ENCODE assay signal across 8 cellular contexts in genomic region chr9:35923927-35924763, GRCh38. TPM values are rescaled to one million over a fixed set of nuclear protein-coding genes. Genes with fewer than 3 reads are reported as not detected.
DNase-seq lines count a peak whose midpoint lies in the region; ATAC-seq, FAIRE-seq and TF ChIP-seq lines count a peak whose summit lies in the region.

No MANE protein-coding gene starts in this region.

- no peak for TF ChIP-seq EP300 in HepG2 (IDR thresholded peaks at IDR 0.05; ENCODE audit: low read depth in 2 of 2, low read length in 2 of 2)
- no peak for TF ChIP-seq EP300 in HepG2 (CRISPR knock-in tag; IDR thresholded peaks at IDR 0.05; ENCODE audit: borderline replicate concordance)

- WGBS in HepG2 (ENCODE audit: low lambda C conversion rate), result 55% methylated on average over 9 of the region's 9 CpGs

- H3K4me1 Mint-ChIP-seq in brain, result peaks cover 14% of the 10 kb centered on the region

- DNase-seq in A172 (ENCODE audit: low spot score), result peak; percentile 91
- DNase-seq in HepG2 (ENCODE audit: low spot score), result no peak
- no peak for DNase-seq in GM19238 (ENCODE audit: insufficient read length, low spot score)
- no peak for DNase-seq in GM13976 (ENCODE audit: low spot score)

- no peaks in the 10 kb centered on the region for H3K79me2 ChIP-seq in HepG2 (ENCODE audit: insufficient read depth, low read length)

- intact Hi-C loops in HepG2 (cut with micrococcal nuclease; ENCODE audit: unreplicated experiment), result no loop called here

- H3K9ac ChIP-seq in HUES48 (ENCODE audit: low read depth, low read length) (no peak overlapping the region; the same call in 1 of the 2 replicates), HepG2 (ENCODE audit: insufficient read depth, low read depth, low read length) (no peak overlapping the region)

- H3K27me3 ChIP-seq in HUES48 (ENCODE audit: control insufficient read depth, insufficient read depth, low read length), result no peaks in the 10 kb centered on the region
- H3K27me3 ChIP-seq in HepG2 (ENCODE audit: control insufficient read depth in 1 of 2, insufficient read depth in 2 of 2, low read length in 2 of 2), result no peaks in the 10 kb centered on the region

- H4K20me1 ChIP-seq in HepG2 (ENCODE audit: insufficient read depth, low read length), result no peaks in the 10 kb centered on the region

- TF ChIP-seq POLR2A in HepG2 (IDR thresholded peaks at IDR 0.05; ENCODE audit: insufficient read depth in 1 of 2, low read depth in 2 of 2, low read length in 2 of 2), result no peak

- BruUV-seq in HepG2 (replicated peaks; lab: Mats Ljungman, UMichigan), result no TSS peak

- no peak for FAIRE-seq in HepG2 (lab: Jason Lieb, UNC)

- ATAC-seq in HepG2 (no peak), GM18517 (IDR thresholded peaks at IDR 0.05; ENCODE audit: unreplicated experiment) (no peak)

- H3K9me3 Mint-ChIP-seq in brain, result no peaks in the 10 kb centered on the region

- H3K4me3 ChIP-seq in HUES48 (ENCODE audit: low read depth, low read length) (no peak overlapping the region), HepG2 (replicated peaks in 1 of 3; ENCODE audit: insufficient read depth in 1 of 3, low read depth in 2 of 3, low read length in 3 of 3) (no peak overlapping the region)

- H3K4me1 ChIP-seq in HUES48 (ENCODE audit: control insufficient read depth, insufficient read depth, low read length) (peaks cover 7% of the 10 kb centered on the region; the same call in 1 of the 2 replicates), HepG2 (ENCODE audit: insufficient read depth, low read length) (peaks cover 32% of the 10 kb centered on the region)

- H3K27ac Mint-ChIP-seq in brain, result peak overlapping the region in 3 of 5 experiments; percentile 82 to 97 (median 83)

- H2AFZ ChIP-seq in HepG2 (ENCODE audit: low read length), result no peak overlapping the region

- no peak overlapping the region for H3K4me2 ChIP-seq in HepG2 (ENCODE audit: low read depth, low read length)

- in situ Hi-C loops in HepG2 (cut with HindIII; ENCODE audit: extremely low pct_ligation_motif_present, low pct_unique_long_range_greater_than_20kb), result no loop called here
- in situ Hi-C loops in GM13976 (cut with MboI; ENCODE audit: low sequenced_read_pairs, unreplicated experiment), result no loop called here

- POLR2A ChIA-PET in HepG2 (lab: Yijun Ruan, JAX), result no interaction called here

- no peak for TF ChIP-seq RAD21 in HepG2 (CRISPR knock-in tag; IDR thresholded peaks at IDR 0.05)

- H3K27me3 Mint-ChIP-seq in brain, result peaks cover 17% of the 10 kb centered on the region

- TF ChIP-seq CTCF in brain (conservative IDR thresholded peaks at IDR 0.05) (no peak), HepG2 (CRISPR knock-in tag; IDR thresholded peaks at IDR 0.05) (no peak), GM13976 (IDR thresholded peaks at IDR 0.05; ENCODE audit: borderline replicate concordance, control extremely low read depth, extremely low read depth, insufficient read depth, missing control alignments) (no peak)

- peak overlapping the region; percentile 38 for H3K27ac ChIP-seq in HUES48 (ENCODE audit: low read depth, low read length)
- H3K27ac ChIP-seq in HepG2 (ENCODE audit: extremely low read length, insufficient read depth, low read length), result no peak overlapping the region
- peak overlapping the region; percentile 65 for H3K27ac ChIP-seq in temporal lobe (ENCODE audit: low read depth, low read length)

- H3K36me3 ChIP-seq in HUES48 (ENCODE audit: control insufficient read depth, insufficient read depth, low read length) (no peaks in the 10 kb centered on the region), HepG2 (replicated peaks in 1 of 2; ENCODE audit: control insufficient read depth in 1 of 2, insufficient read depth in 2 of 2, low read length in 2 of 2) (no peaks in the 10 kb centered on the region)

- CTCF ChIA-PET in HepG2 (lab: Yijun Ruan, JAX; ENCODE audit: low intra/inter-chr PET ratio, low total read pairs), result no interaction called here

- no peaks in the 10 kb centered on the region for H3K9me3 ChIP-seq in HUES48 (ENCODE audit: control insufficient read depth, insufficient read depth, low read length)
- no peaks in the 10 kb centered on the region for H3K9me3 ChIP-seq in HepG2 (ENCODE audit: low read length)

- H3K4me3 Mint-ChIP-seq in brain, result peak overlapping the region in 1 of 5 experiments; percentile 69

- H3K36me3 Mint-ChIP-seq in brain, result no peaks in the 10 kb centered on the region

RNA-seq across cellular contexts. Expression of gene SPAAR, which starts 14.9 kb away (rescaled TPM):
- total RNA-seq in A172 (2014; rRNA removed; shearing (Covaris generic)), result 0.31 TPM in 1 of 2 replicates, not detected in the other
- 2.0 TPM for polyA plus RNA-seq in brain (ENCODE audit: insufficient read depth, low read depth, low replicate concordance)
- 0.07 TPM in 1 of 2 replicates, not detected in the other for total RNA-seq in HepG2 (2016; rRNA removed; fragmentation: Illumina TruSeq; extraction: Trizol)
- not detected in 2 replicates for total RNA-seq in HepG2 (2016; cell fraction: cytosol; rRNA removed; fragmentation: Illumina TruSeq; extraction: Trizol; ENCODE audit: low read depth)
- total RNA-seq in HepG2 (2016; cell fraction: insoluble cytoplasmic fraction; rRNA removed; fragmentation: Illumina TruSeq; extraction: Trizol), result not detected in 2 replicates
- not detected in 2 replicates for total RNA-seq in HepG2 (2016; cell fraction: membrane; rRNA removed; fragmentation: Illumina TruSeq; extraction: Trizol)
- not detected in 2 replicates for total RNA-seq in HepG2 (2016; cell fraction: nucleus; rRNA removed; fragmentation: Illumina TruSeq; extraction: Trizol)
- polyA plus RNA-seq in HepG2 (2011; rRNA removed), result not detected in 2 replicates
- polyA plus RNA-seq in HepG2 (2011; cell fraction: cytosol; rRNA removed), result not detected in 2 replicates
- polyA plus RNA-seq in HepG2 (2011; cell fraction: nucleus; rRNA removed), result not detected in 2 replicates
- not detected in 2 replicates for polyA plus RNA-seq in HepG2 (2012)
- not detected in 2 replicates for polyA plus RNA-seq in HepG2 (2016; cell fraction: cytosol; fragmentation: Illumina TruSeq; extraction: Trizol; ENCODE audit: low read depth)
- not detected in 2 replicates for polyA plus RNA-seq in HepG2 (2016; cell fraction: insoluble cytoplasmic fraction; fragmentation: Illumina TruSeq; extraction: Trizol; ENCODE audit: low read depth)
- polyA plus RNA-seq in HepG2 (2016; cell fraction: membrane; fragmentation: Illumina TruSeq; extraction: Trizol; ENCODE audit: low read depth), result not detected in 2 replicates
- polyA plus RNA-seq in HepG2 (2016; cell fraction: nucleus; fragmentation: Illumina TruSeq; extraction: Trizol; ENCODE audit: insufficient read depth, low read depth), result not detected in 2 replicates
- polyA minus RNA-seq in HepG2 (2011; rRNA and poly(A)+ RNA removed; ENCODE audit: low replicate concordance), result 0.21 TPM in 1 of 2 replicates, not detected in the other
- polyA minus RNA-seq in HepG2 (2011; cell fraction: cytosol; rRNA and poly(A)+ RNA removed), result not detected in 2 replicates
- polyA minus RNA-seq in HepG2 (2011; cell fraction: nucleus; rRNA and poly(A)+ RNA removed), result not detected in 2 replicates
- 0.25 TPM for total RNA-seq in temporal lobe

RNA-seq across cellular contexts. Expression of gene HRCT1, which starts 18.1 kb away (rescaled TPM):
- 1.0 TPM in 1 of 2 replicates, not detected in the other for total RNA-seq in A172 (2014; rRNA removed; shearing (Covaris generic))
- polyA plus RNA-seq in brain (ENCODE audit: insufficient read depth, low read depth, low replicate concordance) (4.0 TPM), HepG2 (2011; rRNA removed) (0.13 and 0.44 TPM in 2 replicates)
- total RNA-seq in HepG2 (2016; rRNA removed; fragmentation: Illumina TruSeq; extraction: Trizol) (not detected in 2 replicates), temporal lobe (not detected)
- total RNA-seq in HepG2 (2016; cell fraction: cytosol; rRNA removed; fragmentation: Illumina TruSeq; extraction: Trizol; ENCODE audit: low read depth), result not detected in 2 replicates
- not detected in 2 replicates for total RNA-seq in HepG2 (2016; cell fraction: insoluble cytoplasmic fraction; rRNA removed; fragmentation: Illumina TruSeq; extraction: Trizol)
- 0.21 TPM in 1 of 2 replicates, not detected in the other for total RNA-seq in HepG2 (2016; cell fraction: membrane; rRNA removed; fragmentation: Illumina TruSeq; extraction: Trizol)
- total RNA-seq in HepG2 (2016; cell fraction: nucleus; rRNA removed; fragmentation: Illumina TruSeq; extraction: Trizol), result 0.41 and 0.43 TPM in 2 replicates
- 0.23 TPM in 1 of 2 replicates, not detected in the other for polyA plus RNA-seq in HepG2 (2011; cell fraction: cytosol; rRNA removed)
- polyA plus RNA-seq in HepG2 (2011; cell fraction: nucleus; rRNA removed), result 0.21 TPM in 1 of 2 replicates, not detected in the other
- 0.35 TPM in 1 of 2 replicates, not detected in the other for polyA plus RNA-seq in HepG2 (2012)
- 0.26 and 0.28 TPM in 2 replicates for polyA plus RNA-seq in HepG2 (2016; cell fraction: cytosol; fragmentation: Illumina TruSeq; extraction: Trizol; ENCODE audit: low read depth)
- polyA plus RNA-seq in HepG2 (2016; cell fraction: insoluble cytoplasmic fraction; fragmentation: Illumina TruSeq; extraction: Trizol; ENCODE audit: low read depth), result 0.35 and 0.46 TPM in 2 replicates
- polyA plus RNA-seq in HepG2 (2016; cell fraction: membrane; fragmentation: Illumina TruSeq; extraction: Trizol; ENCODE audit: low read depth), result 0.41 and 0.42 TPM in 2 replicates
- polyA plus RNA-seq in HepG2 (2016; cell fraction: nucleus; fragmentation: Illumina TruSeq; extraction: Trizol; ENCODE audit: insufficient read depth, low read depth), result 0.53 TPM in 1 of 2 replicates, not detected in the other
- polyA minus RNA-seq in HepG2 (2011; rRNA and poly(A)+ RNA removed; ENCODE audit: low replicate concordance), result 0.44 TPM in 1 of 2 replicates, not detected in the other
- not detected in 2 replicates for polyA minus RNA-seq in HepG2 (2011; cell fraction: cytosol; rRNA and poly(A)+ RNA removed)
- not detected in 2 replicates for polyA minus RNA-seq in HepG2 (2011; cell fraction: nucleus; rRNA and poly(A)+ RNA removed)

RNA-seq across cellular contexts. Expression of gene OR2S2, which starts 33.8 kb away (rescaled TPM):
- total RNA-seq in A172 (2014; rRNA removed; shearing (Covaris generic)), result not detected in 2 replicates
- not detected for polyA plus RNA-seq in brain (ENCODE audit: insufficient read depth, low read depth, low replicate concordance)
- total RNA-seq in HepG2 (2016; rRNA removed; fragmentation: Illumina TruSeq; extraction: Trizol), result not detected in 2 replicates
- total RNA-seq in HepG2 (2016; cell fraction: cytosol; rRNA removed; fragmentation: Illumina TruSeq; extraction: Trizol; ENCODE audit: low read depth), result not detected in 2 replicates
- not detected in 2 replicates for total RNA-seq in HepG2 (2016; cell fraction: insoluble cytoplasmic fraction; rRNA removed; fragmentation: Illumina TruSeq; extraction: Trizol)
- not detected in 2 replicates for total RNA-seq in HepG2 (2016; cell fraction: membrane; rRNA removed; fragmentation: Illumina TruSeq; extraction: Trizol)
- total RNA-seq in HepG2 (2016; cell fraction: nucleus; rRNA removed; fragmentation: Illumina TruSeq; extraction: Trizol), result not detected in 2 replicates
- not detected in 2 replicates for polyA plus RNA-seq in HepG2 (2011; rRNA removed)
- polyA plus RNA-seq in HepG2 (2011; cell fraction: cytosol; rRNA removed), result not detected in 2 replicates
- not detected in 2 replicates for polyA plus RNA-seq in HepG2 (2011; cell fraction: nucleus; rRNA removed)
- polyA plus RNA-seq in HepG2 (2012), result not detected in 2 replicates
- not detected in 2 replicates for polyA plus RNA-seq in HepG2 (2016; cell fraction: cytosol; fragmentation: Illumina TruSeq; extraction: Trizol; ENCODE audit: low read depth)
- not detected in 2 replicates for polyA plus RNA-seq in HepG2 (2016; cell fraction: insoluble cytoplasmic fraction; fragmentation: Illumina TruSeq; extraction: Trizol; ENCODE audit: low read depth)
- not detected in 2 replicates for polyA plus RNA-seq in HepG2 (2016; cell fraction: membrane; fragmentation: Illumina TruSeq; extraction: Trizol; ENCODE audit: low read depth)
- not detected in 2 replicates for polyA plus RNA-seq in HepG2 (2016; cell fraction: nucleus; fragmentation: Illumina TruSeq; extraction: Trizol; ENCODE audit: insufficient read depth, low read depth)
- polyA minus RNA-seq in HepG2 (2011; rRNA and poly(A)+ RNA removed; ENCODE audit: low replicate concordance), result not detected in 2 replicates
- not detected in 2 replicates for polyA minus RNA-seq in HepG2 (2011; cell fraction: cytosol; rRNA and poly(A)+ RNA removed)
- not detected in 2 replicates for polyA minus RNA-seq in HepG2 (2011; cell fraction: nucleus; rRNA and poly(A)+ RNA removed)
- not detected for total RNA-seq in temporal lobe

RNA-seq across cellular contexts. Expression of gene OR13J1, which starts 53.9 kb away (rescaled TPM):
- total RNA-seq in A172 (2014; rRNA removed; shearing (Covaris generic)), result not detected in 2 replicates
- polyA plus RNA-seq in brain (ENCODE audit: insufficient read depth, low read depth, low replicate concordance), result not detected
- not detected in 2 replicates for total RNA-seq in HepG2 (2016; rRNA removed; fragmentation: Illumina TruSeq; extraction: Trizol)
- total RNA-seq in HepG2 (2016; cell fraction: cytosol; rRNA removed; fragmentation: Illumina TruSeq; extraction: Trizol; ENCODE audit: low read depth), result not detected in 2 replicates
- not detected in 2 replicates for total RNA-seq in HepG2 (2016; cell fraction: insoluble cytoplasmic fraction; rRNA removed; fragmentation: Illumina TruSeq; extraction: Trizol)
- not detected in 2 replicates for total RNA-seq in HepG2 (2016; cell fraction: membrane; rRNA removed; fragmentation: Illumina TruSeq; extraction: Trizol)
- not detected in 2 replicates for total RNA-seq in HepG2 (2016; cell fraction: nucleus; rRNA removed; fragmentation: Illumina TruSeq; extraction: Trizol)
- polyA plus RNA-seq in HepG2 (2011; rRNA removed), result not detected in 2 replicates
- not detected in 2 replicates for polyA plus RNA-seq in HepG2 (2011; cell fraction: cytosol; rRNA removed)
- polyA plus RNA-seq in HepG2 (2011; cell fraction: nucleus; rRNA removed), result not detected in 2 replicates
- polyA plus RNA-seq in HepG2 (2012), result not detected in 2 replicates
- not detected in 2 replicates for polyA plus RNA-seq in HepG2 (2016; cell fraction: cytosol; fragmentation: Illumina TruSeq; extraction: Trizol; ENCODE audit: low read depth)
- polyA plus RNA-seq in HepG2 (2016; cell fraction: insoluble cytoplasmic fraction; fragmentation: Illumina TruSeq; extraction: Trizol; ENCODE audit: low read depth), result not detected in 2 replicates
- not detected in 2 replicates for polyA plus RNA-seq in HepG2 (2016; cell fraction: membrane; fragmentation: Illumina TruSeq; extraction: Trizol; ENCODE audit: low read depth)
- not detected in 2 replicates for polyA plus RNA-seq in HepG2 (2016; cell fraction: nucleus; fragmentation: Illumina TruSeq; extraction: Trizol; ENCODE audit: insufficient read depth, low read depth)
- not detected in 2 replicates for polyA minus RNA-seq in HepG2 (2011; rRNA and poly(A)+ RNA removed; ENCODE audit: low replicate concordance)
- polyA minus RNA-seq in HepG2 (2011; cell fraction: cytosol; rRNA and poly(A)+ RNA removed), result not detected in 2 replicates
- not detected in 2 replicates for polyA minus RNA-seq in HepG2 (2011; cell fraction: nucleus; rRNA and poly(A)+ RNA removed)
- not detected for total RNA-seq in temporal lobe
